Comparison of ENCODE assay signal across 8 cellular contexts in the genomic region with DNA sequence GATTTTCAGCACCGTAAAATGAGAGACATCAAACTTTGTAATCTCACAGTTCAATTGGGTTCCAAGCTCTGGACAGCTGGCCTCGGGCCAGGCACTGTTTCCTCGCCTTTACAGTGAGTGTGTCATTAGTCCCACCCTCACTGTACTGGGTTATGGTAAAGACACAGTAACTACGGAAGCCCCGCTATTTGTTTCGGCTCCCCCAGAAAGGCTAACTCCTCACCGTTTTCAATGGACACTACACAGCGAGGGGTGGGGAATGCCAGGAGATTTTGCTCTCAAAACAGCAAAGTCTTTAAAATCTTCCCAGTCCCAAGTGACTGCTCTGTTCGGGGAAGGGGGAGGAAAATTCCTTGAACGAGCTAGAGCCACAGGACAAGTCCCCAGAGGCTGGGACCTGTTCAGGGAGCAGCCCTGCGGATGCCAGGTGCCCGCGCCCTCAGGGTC. TPM values are rescaled to one million over a fixed set of nuclear protein-coding genes. Genes with fewer than 3 reads are reported as not detected.
DNase-seq lines count a peak whose midpoint lies in the region; ATAC-seq and TF ChIP-seq lines count a peak whose summit lies in the region.

No MANE protein-coding gene starts in this region.

- TF ChIP-seq POLR2A in GM18505 (IDR thresholded peaks at IDR 0.05; ENCODE audit: borderline replicate concordance, extremely low read depth, insufficient read depth, insufficient read length): no peak

- H2BK5ac ChIP-seq in mesendoderm (ENCODE audit: low read length): no peak overlapping the region

- TF ChIP-seq CTCF in BE2C (IDR thresholded peaks at IDR 0.05; ENCODE audit: low read depth, low read length) (no peak), coronary artery (IDR thresholded peaks at IDR 0.05) (no peak)

- peak overlapping the region; percentile 81 for H3K56ac ChIP-seq in mesendoderm (ENCODE audit: low read length)

- peak; percentile 61 for DNase-seq in BE2C
- DNase-seq in MG63: peak; percentile 46
- no peak for DNase-seq in coronary artery (ENCODE audit: low spot score)
- DNase-seq in mesendoderm: peak; percentile 55
- no peak for DNase-seq in HPDE6-E6E7 (ENCODE audit: extremely low spot score)
- no peak for DNase-seq in stimulated activated naive CD4-positive, alpha-beta T cell treated with Interleukin-2 at 50 U/mL for 16 hours (lab: John Stamatoyannopoulos, UW)

- H3K27ac ChIP-seq in coronary artery: peak overlapping the region; percentile 83 to 100
- no peak overlapping the region for H3K27ac ChIP-seq in mesendoderm (ENCODE audit: low read depth, low read length)

- ATAC-seq in GM18505 (IDR thresholded peaks at IDR 0.05; ENCODE audit: unreplicated experiment) (no peak), HG03442 (IDR thresholded peaks at IDR 0.05; ENCODE audit: unreplicated experiment) (no peak)

- peak overlapping the region; percentile 63 for H3K9ac ChIP-seq in mesendoderm (ENCODE audit: low read length)

- peak overlapping the region; percentile 85 for H3K18ac ChIP-seq in mesendoderm (ENCODE audit: low read length)

- no peak overlapping the region for H2BK120ac ChIP-seq in mesendoderm (ENCODE audit: low read depth, low read length)

- H2BK15ac ChIP-seq in mesendoderm (replicated peaks; ENCODE audit: low read depth): no peak overlapping the region

- H3K9me3 ChIP-seq in BE2C (no peaks in the 10 kb centered on the region), MG63 (peaks cover 15% of the 10 kb centered on the region)

- H3K4me2 ChIP-seq in mesendoderm (ENCODE audit: low read length): peak overlapping the region; percentile 69

- peak overlapping the region; percentile 38 for H3K4ac ChIP-seq in mesendoderm (ENCODE audit: low read depth, low read length)

- no CpG with 5 or more reads among the region's 13 CpGs for WGBS in mesendoderm (ENCODE audit: extremely low coverage, insufficient coverage, low lambda C conversion rate)

- H3K79me2 ChIP-seq in mesendoderm (ENCODE audit: control insufficient read depth, insufficient read depth, low read length): peaks cover 12% of the 10 kb centered on the region

- no peak overlapping the region for H3K23ac ChIP-seq in mesendoderm (ENCODE audit: low read length)

- H4K8ac ChIP-seq in mesendoderm (ENCODE audit: low read depth, low read length): no peak overlapping the region

- H2AK5ac ChIP-seq in mesendoderm (ENCODE audit: low read length): no peak overlapping the region

- H3K27me3 ChIP-seq in BE2C (no peaks in the 10 kb centered on the region), MG63 (no peaks in the 10 kb centered on the region), mesendoderm (ENCODE audit: insufficient read depth, low read length, poor library complexity) (no peaks in the 10 kb centered on the region)

- H3K4me3 ChIP-seq in BE2C (ENCODE audit: low read depth, low read length) (peak overlapping the region; percentile 51), MG63 (peak overlapping the region; percentile 37; the same call in 1 of the 2 replicates), coronary artery (peak overlapping the region; percentile 93), mesendoderm (ENCODE audit: low read length) (no peak overlapping the region)

- H4K5ac ChIP-seq in mesendoderm (ENCODE audit: low read length): no peak overlapping the region

- H3K79me1 ChIP-seq in mesendoderm (ENCODE audit: low read length): peaks cover 16% of the 10 kb centered on the region

- H3K36me3 ChIP-seq in BE2C (no peaks in the 10 kb centered on the region), MG63 (peaks cover 3% of the 10 kb centered on the region; the same call in 1 of the 2 replicates), mesendoderm (ENCODE audit: control insufficient read depth, insufficient read depth, low read length) (no peaks in the 10 kb centered on the region)

- H3K4me1 ChIP-seq in BE2C (no peaks in the 10 kb centered on the region; the same call in 1 of the 2 replicates), mesendoderm (ENCODE audit: control insufficient read depth, low read depth, low read length) (no peaks in the 10 kb centered on the region)

RNA-seq across cellular contexts. Expression of a gene that starts 0.8 kb away (rescaled TPM):
- polyA plus RNA-seq in BE2C (2012; ENCODE audit: insufficient read depth, insufficient read length, low read depth): 8.9 TPM
- total RNA-seq in MG63 (2014; rRNA removed; shearing (Covaris generic); ENCODE audit: low replicate concordance): 6.4 and 11.4 TPM in 2 replicates
- 2.3 TPM for polyA plus RNA-seq in mesendoderm (2013, experiment 1 of 2)
- 2.2 TPM for polyA plus RNA-seq in mesendoderm (2013, experiment 2 of 2)

RNA-seq across cellular contexts. Expression of a gene that starts 57.4 kb away (rescaled TPM):
- 0.60 TPM for polyA plus RNA-seq in BE2C (2012; ENCODE audit: insufficient read depth, insufficient read length, low read depth)
- 14.1 and 16.7 TPM in 2 replicates for total RNA-seq in MG63 (2014; rRNA removed; shearing (Covaris generic); ENCODE audit: low replicate concordance)
- polyA plus RNA-seq in mesendoderm (2013, experiment 1 of 2): 1.6 TPM
- polyA plus RNA-seq in mesendoderm (2013, experiment 2 of 2): 1.5 TPM

Comparison
In these comparisons a context has a peak if more than half of its experiments do, and no peak if none do; other contexts are left out.
1. DNase-seq: peak in BE2C (single experiment), MG63 (single experiment) and mesendoderm (single experiment); none in coronary artery (single experiment), HPDE6-E6E7 (single experiment) and stimulated activated naive CD4-positive, alpha-beta T cell treated with Interleukin-2 at 50 U/mL for 16 hours (single experiment).